In genomic region chr1:7338439-7338838, GRCh38 we compare ENCODE assay signal across 21 cellular contexts.
A peak's percentile ranks its signal among the peaks of the same experiment; 100 is the strongest.
DNase-seq lines count a peak whose midpoint lies in the region; ATAC-seq, FAIRE-seq and TF ChIP-seq lines count a peak whose summit lies in the region.
"Had no signal": no experiment of that assay in that cellular context is flagged by ENCODE, and none has a peak within 500 bp of the region (broad histone marks: within the 10 kb centered on the region; RNA-seq: fewer than 3 reads in every experiment).

No MANE protein-coding gene starts in this region.

- H2AFZ ChIP-seq in IMR-90 (replicated peaks; ENCODE audit: low read length, poor library complexity) (no peak overlapping the region), K562 (ENCODE audit: low read depth, low read length) (no peak overlapping the region)

- no peak overlapping the region for H3K23ac ChIP-seq in IMR-90 (ENCODE audit: low read depth, low read length)

- no peak overlapping the region for H4K8ac ChIP-seq in IMR-90 (ENCODE audit: low read depth in 2 of 2, low read length in 2 of 2)

- H3K18ac ChIP-seq in IMR-90 (ENCODE audit: low read depth, low read length): no peak overlapping the region

- no peak overlapping the region for H2BK15ac ChIP-seq in IMR-90 (ENCODE audit: low read depth, low read length)

- H3K9me3 ChIP-seq in A549 (no peaks in the 10 kb centered on the region), IMR-90 (ENCODE audit: control insufficient read depth, insufficient read depth, low read length) (no peaks in the 10 kb centered on the region), K562 (replicated peaks; ENCODE audit: control insufficient read depth, insufficient read depth, low read depth, low read length) (no peaks in the 10 kb centered on the region)
- H3K9me3 ChIP-seq: Caco-2 had no signal

- no peak overlapping the region for H3K9ac ChIP-seq in IMR-90 (ENCODE audit: low read depth, low read length)
- H3K9ac ChIP-seq in K562 (ENCODE audit: insufficient read depth in 1 of 2, low read depth in 2 of 2, low read length in 2 of 2): no peak overlapping the region
- H3K9ac ChIP-seq: BLaER1 treated with 17β-estradiol and CSF1 and Interleukin-3, amounts not matched to agents 10 nM and 100 nM had no signal

- dilution Hi-C loops in IMR-90 (cut with HindIII; ENCODE audit: low sequenced_read_pairs, unreplicated experiment): no loop called here

- H2BK120ac ChIP-seq in IMR-90 (ENCODE audit: low read depth, low read length): no peak overlapping the region

- POLR2A ChIA-PET in A549 (lab: Yijun Ruan, JAX) (no interaction called here), IMR-90 (lab: Charles Lee; ENCODE audit: unreplicated experiment) (no interaction called here), K562 (lab: Yijun Ruan, JAX) (no interaction called here)

- no peaks in the 10 kb centered on the region for H3K79me2 ChIP-seq in K562 (ENCODE audit: control insufficient read depth, insufficient read depth, low read length)

- H3K36me3 ChIP-seq in IMR-90 (ENCODE audit: control insufficient read depth, insufficient read depth, low read length) (no peaks in the 10 kb centered on the region), K562 (ENCODE audit: control insufficient read depth, insufficient read depth, low read length) (no peaks in the 10 kb centered on the region)
- H3K36me3 ChIP-seq: BLaER1 treated with 17β-estradiol and CSF1 and Interleukin-3, amounts not matched to agents 10 nM and 100 nM had no signal

- H3K14ac ChIP-seq in IMR-90 (replicated peaks; ENCODE audit: low read depth, low read length): no peak overlapping the region

- H4K91ac ChIP-seq in IMR-90 (ENCODE audit: insufficient read depth, low read depth, low read length): no peak overlapping the region

- no peak overlapping the region for H3K56ac ChIP-seq in IMR-90 (ENCODE audit: extremely low read depth, insufficient read depth, low read length)

- peaks cover 53% of the 10 kb centered on the region for H3K4me1 ChIP-seq in A549
- H3K4me1 ChIP-seq in IMR-90 (ENCODE audit: control insufficient read depth, insufficient read depth, low read length): peaks cover 18% of the 10 kb centered on the region
- no peaks in the 10 kb centered on the region for H3K4me1 ChIP-seq in K562 (replicated peaks in 1 of 2; ENCODE audit: control insufficient read depth in 2 of 2, insufficient read depth in 2 of 2, low read length in 2 of 2)
- H3K4me1 ChIP-seq: Caco-2 had no signal

- no peak for DNase-seq in A549 (ENCODE audit: low read depth in 1 of 2, low spot score in 1 of 2)
- DNase-seq in IMR-90: no peak
- DNase-seq in K562 (ENCODE audit: extremely low read depth in 1 of 4, low spot score in 3 of 4): no peak
- DNase-seq in EL: no peak
- no peak for DNase-seq in G401 (ENCODE audit: low spot score)
- DNase-seq: 8988T; AML-193; Caco-2; Calu3; CD4-positive, alpha-beta T cell; CD8-positive, alpha-beta T cell; DMS79 treated with DMSO at 0.1 percent for 48 hours; GF-D8 had no signal

- H3K27ac ChIP-seq in A549 (peak overlapping the region in 1 of 2 experiments; percentile 68; a peak in 2 of 6 replicates), IMR-90 (ENCODE audit: insufficient read depth, low read length) (no peak overlapping the region), K562 (ENCODE audit: extremely low read depth, low read depth, low read length) (no peak overlapping the region)
- H3K27ac ChIP-seq: BLaER1 treated with 17β-estradiol and CSF1 and Interleukin-3, amounts not matched to agents 10 nM and 100 nM; C4-2B had no signal

- 87% methylated on average over 7 of the region's 7 CpGs for WGBS in A549 (ENCODE audit: missing lambda C conversion rate)
- 96% methylated on average over 3 of the region's 7 CpGs; no CpG with 5 or more reads in 1 of the 2 experiments for WGBS in IMR-90 (ENCODE audit: extremely low coverage in 2 of 2, insufficient read length in 1 of 2), 2 experiments
- WGBS in K562 (ENCODE audit: insufficient coverage, low coverage, missing lambda C conversion rate): 1% methylated on average over 7 of the region's 7 CpGs

- H3K79me1 ChIP-seq in IMR-90 (ENCODE audit: low read depth in 1 of 2, low read length in 2 of 2): no peaks in the 10 kb centered on the region

- H3K4me3 ChIP-seq in A549 (no peak overlapping the region), IMR-90 (ENCODE audit: insufficient read depth, low read depth, low read length) (no peak overlapping the region), K562 (no peak overlapping the region)
- H3K4me3 ChIP-seq: BLaER1 treated with 17β-estradiol and CSF1 and Interleukin-3, amounts not matched to agents 10 nM and 100 nM had no signal

- H3K9me1 ChIP-seq in IMR-90 (ENCODE audit: insufficient read depth, low read length): 0 out of 2 replicates have a peak, but pooled peaks cover 4% of the 10 kb centered on the region
- H3K9me1 ChIP-seq in K562 (ENCODE audit: control insufficient read depth, insufficient read depth, low read length): no peaks in the 10 kb centered on the region

- no peak overlapping the region for H2BK20ac ChIP-seq in IMR-90 (ENCODE audit: low read depth, low read length)

- TF ChIP-seq CTCF in A549 (IDR thresholded peaks at IDR 0.05): no peak
- no peak for TF ChIP-seq CTCF in IMR-90 (conservative IDR thresholded peaks at IDR 0.05; ENCODE audit: low read depth, low read length)
- no peak for TF ChIP-seq CTCF in K562 (IDR thresholded peaks at IDR 0.05 in 2 of 3, conservative IDR thresholded peaks at IDR 0.05 in 1 of 3; ENCODE audit: insufficient read depth in 2 of 3, low read depth in 1 of 3, low read length in 3 of 3)

- no peak for FAIRE-seq in A549 (lab: Jason Lieb, UNC)
- no peak for FAIRE-seq in K562 (lab: Jason Lieb, UNC)
- FAIRE-seq: A204.1, D721Med, G401.6, GM12891, GM19239 had no signal

- intact Hi-C loops in IMR-90 (cut with micrococcal nuclease) (no loop called here), K562 (cut with micrococcal nuclease) (no loop called here)

- no peak for TF ChIP-seq POLR2A in A549 (IDR thresholded peaks at IDR 0.05; ENCODE audit: low read length)
- TF ChIP-seq POLR2A in IMR-90 (IDR thresholded peaks at IDR 0.05; ENCODE audit: low read depth, low read length): no peak
- TF ChIP-seq POLR2A in K562 (conservative IDR thresholded peaks at IDR 0.05): no peak

- BruUV-seq in IMR-90 (replicated peaks; lab: Mats Ljungman, UMichigan) (no TSS peak), K562 (replicated peaks; lab: Mats Ljungman, UMichigan) (no TSS peak)

- H3K4ac ChIP-seq in IMR-90 (ENCODE audit: low read depth, low read length): no peak overlapping the region

- H4K20me1 ChIP-seq in IMR-90 (ENCODE audit: insufficient read depth, low read length) (no peaks in the 10 kb centered on the region), K562 (replicated peaks; ENCODE audit: control insufficient read depth, insufficient read depth, low read length) (no peaks in the 10 kb centered on the region)
- H4K20me1 ChIP-seq: BLaER1 treated with 17β-estradiol and CSF1 and Interleukin-3, amounts not matched to agents 10 nM and 100 nM had no signal

- in situ Hi-C loops in IMR-90 (cut with MboI; ENCODE audit: low sequenced_read_pairs) (no loop called here), K562 (cut with MboI) (no loop called here), G401 (cut with HindIII; ENCODE audit: low sequenced_read_pairs) (no loop called here)

- no peak overlapping the region for H2BK5ac ChIP-seq in IMR-90 (ENCODE audit: low read depth, low read length, poor library complexity, severe bottlenecking)

- no peak overlapping the region for H2AK5ac ChIP-seq in IMR-90 (ENCODE audit: low read depth, low read length)

- no peak for TF ChIP-seq EP300 in A549 (IDR thresholded peaks at IDR 0.05)
- TF ChIP-seq EP300 in K562 (IDR thresholded peaks at IDR 0.05; ENCODE audit: low read length): no peak

- CTCF ChIA-PET in A549 (lab: Yijun Ruan, JAX): no interaction called here
- CTCF ChIA-PET in IMR-90 (lab: Yijun Ruan, JAX): no interaction called here
- CTCF ChIA-PET in K562 (lab: Yijun Ruan, JAX; ENCODE audit: low intra/inter-chr PET ratio): no interaction called here

- ATAC-seq in A549 (no peak), IMR-90 (ENCODE audit: low read depth) (no peak), K562 (no peak), GM21390 (IDR thresholded peaks at IDR 0.05; ENCODE audit: unreplicated experiment) (no peak)
- ATAC-seq: CD8-positive, alpha-beta T cell had no signal

- H3K4me2 ChIP-seq in A549 (no peak overlapping the region), IMR-90 (ENCODE audit: low read depth, low read length) (no peak overlapping the region), K562 (ENCODE audit: insufficient read depth, low read length) (no peak overlapping the region)
- H3K4me2 ChIP-seq: BLaER1 treated with 17β-estradiol and CSF1 and Interleukin-3, amounts not matched to agents 10 nM and 100 nM had no signal

- TF ChIP-seq RAD21 in A549 (conservative IDR thresholded peaks at IDR 0.05 in 1 of 2, IDR thresholded peaks at IDR 0.05 in 1 of 2): no peak
- TF ChIP-seq RAD21 in IMR-90 (IDR thresholded peaks at IDR 0.05; ENCODE audit: low read length): no peak
- TF ChIP-seq RAD21 in K562 (CRISPR knock-in tag; conservative IDR thresholded peaks at IDR 0.05 in 1 of 2, IDR thresholded peaks at IDR 0.05 in 1 of 2): no peak

- no peak overlapping the region for H4K5ac ChIP-seq in IMR-90 (ENCODE audit: low read depth, low read length)

- no peak overlapping the region for H2AK9ac ChIP-seq in IMR-90 (replicated peaks; ENCODE audit: low read depth, low read length, poor library complexity)

- H3K27me3 ChIP-seq in IMR-90 (ENCODE audit: control insufficient read depth, insufficient read depth, low read length) (no peaks in the 10 kb centered on the region), K562 (ENCODE audit: control insufficient read depth in 2 of 2, insufficient read depth in 2 of 2, low read length in 2 of 2) (peaks cover 5 to 29% of the 10 kb centered on the region in 2 experiments; a peak in 4 of 5 replicates)
- H3K27me3 ChIP-seq: BLaER1 treated with 17β-estradiol and CSF1 and Interleukin-3, amounts not matched to agents 10 nM and 100 nM had no signal

TF ChIP-seq in A549, 52 proteins besides CTCF, POLR2A, EP300 and RAD21 (continues in another document):
- TF ChIP-seq FOSL2 (IDR thresholded peaks at IDR 0.05) (no peak), FOSL2 (CRISPR knock-in tag; IDR thresholded peaks at IDR 0.05) (no peak), CBX2 (IDR thresholded peaks at IDR 0.05; ENCODE audit: borderline replicate concordance, low read depth) (no peak)

TF ChIP-seq in IMR-90, 13 proteins besides CTCF, POLR2A, EP300 and RAD21:
- TF ChIP-seq MAFK (IDR thresholded peaks at IDR 0.05; ENCODE audit: low read depth, low read length): peak; percentile 56
- TF ChIP-seq CHD1 (IDR thresholded peaks at IDR 0.05; ENCODE audit: low read depth, low read length): no peak

TF ChIP-seq in K562, 482 proteins besides CTCF, POLR2A, EP300 and RAD21 (continues in another document):
- TF ChIP-seq U2AF1 (optimal IDR thresholded peaks at IDR 0.05; ENCODE audit: low read depth, low read length): no peak

Comparison
In these comparisons a context has a peak if more than half of its experiments do, and no peak if none do; other contexts are left out.
1. Of the 35 proteins assayed by ChIP-seq in both K562 and A549: peak only in K562: none; only in A549: MAFK; in both: none; in neither: 34.